In genomic region chr21:44088401-44088780, GRCh38 we compare ENCODE assay signal across 17 cellular contexts. TPM values are rescaled to one million over a fixed set of nuclear protein-coding genes. Genes with fewer than 3 reads are reported as not detected.
DNase-seq lines count a peak whose midpoint lies in the region; ATAC-seq and TF ChIP-seq lines count a peak whose summit lies in the region.
"Had no signal": no experiment of that assay in that cellular context is flagged by ENCODE, and none has a peak within 500 bp of the region (broad histone marks: within the 10 kb centered on the region; RNA-seq: fewer than 3 reads in every experiment).

No MANE protein-coding gene starts in this region.

- no peaks in the 10 kb centered on the region for H3K9me3 Mint-ChIP-seq in CD4-positive, alpha-beta memory T cell
- H3K9me3 Mint-ChIP-seq in activated B cell treated with CpG ODN at 0.5 μM for 24 hours (no peaks in the 10 kb centered on the region), endothelial cell (ENCODE audit: unreplicated experiment) (no peaks in the 10 kb centered on the region)
- H3K9me3 Mint-ChIP-seq: mesothelial cell of epicardium had no signal

- H3K27ac ChIP-seq in CD4-positive, alpha-beta memory T cell (ENCODE audit: low read depth, low read length) = peak overlapping the region; percentile 71
- H3K27ac ChIP-seq in osteoblast (ENCODE audit: low read depth, low read length) = no peak overlapping the region
- H3K27ac ChIP-seq in psoas muscle = no peak overlapping the region
- H3K27ac ChIP-seq: breast epithelium, thoracic aorta had no signal

- no peaks in the 10 kb centered on the region for H3K27me3 Mint-ChIP-seq in CD4-positive, alpha-beta memory T cell
- H3K27me3 Mint-ChIP-seq in activated B cell treated with CpG ODN at 0.5 μM for 24 hours = no peaks in the 10 kb centered on the region
- no peaks in the 10 kb centered on the region for H3K27me3 Mint-ChIP-seq in endothelial cell (ENCODE audit: unreplicated experiment)

- POLR2A ChIA-PET in CD4-positive, alpha-beta memory T cell (lab: Charles Lee; ENCODE audit: partially characterized antibody) = interaction anchor here (0.7 to 4.1 kb wide), 4 partner anchors 11 to 74 kb away, joined by 3 to 25 read pairs (median 8); no protein-coding TSS in a partner anchor
- POLR2A ChIA-PET in activated B cell treated with CpG ODN at 0.5 μM for 24 hours (lab: Charles Lee) = interaction anchor here (3.2 kb wide), 1 partner anchor 75 kb away, joined by 10 read pairs; no protein-coding TSS in a partner anchor

- ATAC-seq in activated B cell treated with CpG ODN at 0.5 μM for 24 hours (ENCODE audit: low read depth) (no peak), psoas muscle (no peak), GM19023 (IDR thresholded peaks at IDR 0.05; ENCODE audit: unreplicated experiment) (no peak), HG03442 (IDR thresholded peaks at IDR 0.05; ENCODE audit: unreplicated experiment) (no peak)

- no peaks in the 10 kb centered on the region for H3K27me3 ChIP-seq in CD4-positive, alpha-beta memory T cell (ENCODE audit: insufficient read depth, low read length)
- H3K27me3 ChIP-seq in osteoblast (ENCODE audit: insufficient read depth, low read length) (no peaks in the 10 kb centered on the region), psoas muscle (ENCODE audit: insufficient read depth in 3 of 3, low read length in 2 of 3) (no peaks in the 10 kb centered on the region)
- H3K27me3 ChIP-seq: breast epithelium, sigmoid colon had no signal

- H3K4me3 ChIP-seq in CD4-positive, alpha-beta memory T cell (ENCODE audit: low read length in 2 of 2) = peak overlapping the region in 1 of 2 donors; percentile 39
- no peak overlapping the region for H3K4me3 ChIP-seq in osteoblast (ENCODE audit: insufficient read depth, low read length)
- H3K4me3 ChIP-seq in psoas muscle = no peak overlapping the region
- H3K4me3 ChIP-seq: breast epithelium, sigmoid colon, thoracic aorta had no signal

- peaks cover 19% of the 10 kb centered on the region for H4K20me1 ChIP-seq in osteoblast (ENCODE audit: insufficient read depth, low read length)

- intact Hi-C loops in CD4-positive, alpha-beta memory T cell (cut with micrococcal nuclease) = no loop called here
- intact Hi-C loops in activated B cell treated with CpG ODN at 0.5 μM for 24 hours (cut with micrococcal nuclease) (no loop called here), psoas muscle (cut with DNase I) (no loop called here)

- peaks cover 81% of the 10 kb centered on the region for H3K4me1 ChIP-seq in CD4-positive, alpha-beta memory T cell (ENCODE audit: insufficient read depth, low read length)
- H3K4me1 ChIP-seq in osteoblast (ENCODE audit: insufficient read depth, low read length) (no peaks in the 10 kb centered on the region), psoas muscle (no peaks in the 10 kb centered on the region)

- H3K4me3 Mint-ChIP-seq in CD4-positive, alpha-beta memory T cell = peak overlapping the region in 6 of 8 donors; percentile 8 to 85 (median 77)
- no peak overlapping the region for H3K4me3 Mint-ChIP-seq in activated B cell treated with CpG ODN at 0.5 μM for 24 hours
- H3K4me3 Mint-ChIP-seq in endothelial cell (ENCODE audit: unreplicated experiment) = peak overlapping the region; percentile 49
- H3K4me3 Mint-ChIP-seq: mesothelial cell of epicardium had no signal

- H3K36me3 ChIP-seq in CD4-positive, alpha-beta memory T cell (ENCODE audit: insufficient read depth, low read length) = peaks cover 31% of the 10 kb centered on the region
- H3K36me3 ChIP-seq in osteoblast (ENCODE audit: insufficient read depth, low read length) (peaks cover 78% of the 10 kb centered on the region), psoas muscle (ENCODE audit: insufficient read depth in 1 of 2, low read depth in 1 of 2) (peaks cover 4 to 99% of the 10 kb centered on the region in 2 donors)

- H3K9me3 ChIP-seq in CD4-positive, alpha-beta memory T cell (ENCODE audit: control insufficient read depth in 1 of 2, low read length in 2 of 2) = no peaks in the 10 kb centered on the region
- H3K9me3 ChIP-seq in osteoblast (ENCODE audit: low read depth, low read length) = no peaks in the 10 kb centered on the region
- H3K9me3 ChIP-seq in psoas muscle = no peaks in the 10 kb centered on the region
- H3K9me3 ChIP-seq: breast epithelium, sigmoid colon, thoracic aorta had no signal

- TF ChIP-seq CTCF in activated B cell treated with CpG ODN at 0.5 μM for 24 hours (IDR thresholded peaks at IDR 0.05) (no peak), endothelial cell (IDR thresholded peaks at IDR 0.05; ENCODE audit: unreplicated experiment) (no peak), osteoblast (IDR thresholded peaks at IDR 0.05; ENCODE audit: extremely low read depth, low read depth, low read length) (no peak), psoas muscle (IDR thresholded peaks at IDR 0.05) (no peak)

- DNase-seq in CD4-positive, alpha-beta memory T cell = no peak
- DNase-seq in activated B cell treated with CpG ODN at 0.5 μM for 24 hours (no peak), endothelial cell (ENCODE audit: low spot score) (no peak), osteoblast (ENCODE audit: insufficient read length, low spot score, missing footprints) (peak; percentile 45), psoas muscle (no peak), DMS114 treated with DMSO at 0.1 percent for 48 hours (lab: John Stamatoyannopoulos, UW; ENCODE audit: unreplicated experiment) (no peak)
- DNase-seq: activated T-cell treated with anti-CD3 and anti-CD28 coated beads for 4 hours, erythroblast, NCI-H1436 treated with DMSO at 0.1 percent for 48 hours, NCI-H510A treated with DMSO at 0.1 percent for 48 hours, RPMI8226 had no signal

- peaks cover 52 to 82% (median 73%) of the 10 kb centered on the region in 4 donors for H3K4me1 Mint-ChIP-seq in CD4-positive, alpha-beta memory T cell
- H3K4me1 Mint-ChIP-seq in activated B cell treated with CpG ODN at 0.5 μM for 24 hours (peaks cover 64% of the 10 kb centered on the region), endothelial cell (ENCODE audit: unreplicated experiment) (peaks cover 4% of the 10 kb centered on the region)

- CTCF ChIA-PET in CD4-positive, alpha-beta memory T cell (lab: Charles Lee; ENCODE audit: partially characterized antibody) = no interaction called here
- CTCF ChIA-PET in activated B cell treated with CpG ODN at 0.5 μM for 24 hours (lab: Charles Lee) = no interaction called here

- peaks cover 2% of the 10 kb centered on the region for H3K79me2 ChIP-seq in osteoblast (ENCODE audit: insufficient read depth, low read length)

- no peak overlapping the region for H2AFZ ChIP-seq in osteoblast (ENCODE audit: low read length)

- WGBS in psoas muscle, 3 donors = 94 to 96% (median 94%) methylated on average over 18 of the region's 18 CpGs

- H3K27ac Mint-ChIP-seq in CD4-positive, alpha-beta memory T cell = peak overlapping the region; percentile 89 to 98 (median 93)
- peak overlapping the region; percentile 97 for H3K27ac Mint-ChIP-seq in activated B cell treated with CpG ODN at 0.5 μM for 24 hours
- no peak overlapping the region for H3K27ac Mint-ChIP-seq in endothelial cell (ENCODE audit: unreplicated experiment)
- H3K27ac Mint-ChIP-seq: mesothelial cell of epicardium had no signal

- no peak overlapping the region for H3K4me2 ChIP-seq in osteoblast (ENCODE audit: insufficient read depth, low read length)

- H3K36me3 Mint-ChIP-seq in CD4-positive, alpha-beta memory T cell = peaks cover 59 to 71% of the 10 kb centered on the region in 2 donors
- H3K36me3 Mint-ChIP-seq in activated B cell treated with CpG ODN at 0.5 μM for 24 hours (ENCODE audit: low read depth) = peaks cover 86% of the 10 kb centered on the region
- H3K36me3 Mint-ChIP-seq in endothelial cell (ENCODE audit: low read depth, unreplicated experiment) = peaks cover 42% of the 10 kb centered on the region

RNA-seq across cellular contexts. Expression of gene PWP2, which starts 18.8 kb away (rescaled TPM):
- total RNA-seq in CD4-positive, alpha-beta memory T cell = 10 to 100 TPM; 27.2 to 28.2 TPM
- 10 to 100 TPM in 1 of 2 donors, under 1 TPM in 1; 0.35 to 13.9 TPM for polyA plus RNA-seq in CD4-positive, alpha-beta memory T cell
- 8.7 and 11.8 TPM in 2 replicates for total RNA-seq in activated B cell treated with CpG ODN at 0.5 μM for 24 hours
- 11.0 TPM for total RNA-seq in endothelial cell (ENCODE audit: unreplicated experiment)
- total RNA-seq in osteoblast = 2.2 and 2.7 TPM in 2 replicates
- total RNA-seq in psoas muscle = 1 to 10 TPM in 3 of 4 donors, under 1 TPM in 1; 0.56 to 3.2 (median 2.8) TPM
- polyA plus RNA-seq in psoas muscle = 1 to 10 TPM; 2.2 to 8.8 (median 3.0) TPM

RNA-seq across cellular contexts. Expression of gene GATD3, which starts 45.1 kb away (rescaled TPM):
- total RNA-seq in CD4-positive, alpha-beta memory T cell = 10 to 100 TPM; 55.6 to 56.6 TPM
- 10 to 100 TPM; 10.9 to 48.9 TPM for polyA plus RNA-seq in CD4-positive, alpha-beta memory T cell
- 16.7 and 18.9 TPM in 2 replicates for total RNA-seq in activated B cell treated with CpG ODN at 0.5 μM for 24 hours
- total RNA-seq in endothelial cell (ENCODE audit: unreplicated experiment) = 41.3 TPM
- 8.8 and 16.3 TPM in 2 replicates for total RNA-seq in osteoblast
- 10 to 100 TPM in 2 of 4 donors, 1 to 10 TPM in 2; 6.7 to 13.8 (median 10.6) TPM for total RNA-seq in psoas muscle
- 100 to 1,000 TPM in 1 of 3 donors, 10 to 100 TPM in 1, 1 to 10 TPM in 1; 8.6 to 188 (median 10.7) TPM for polyA plus RNA-seq in psoas muscle
